ENCODE assay signal across 1 cellular context in the genomic region with DNA sequence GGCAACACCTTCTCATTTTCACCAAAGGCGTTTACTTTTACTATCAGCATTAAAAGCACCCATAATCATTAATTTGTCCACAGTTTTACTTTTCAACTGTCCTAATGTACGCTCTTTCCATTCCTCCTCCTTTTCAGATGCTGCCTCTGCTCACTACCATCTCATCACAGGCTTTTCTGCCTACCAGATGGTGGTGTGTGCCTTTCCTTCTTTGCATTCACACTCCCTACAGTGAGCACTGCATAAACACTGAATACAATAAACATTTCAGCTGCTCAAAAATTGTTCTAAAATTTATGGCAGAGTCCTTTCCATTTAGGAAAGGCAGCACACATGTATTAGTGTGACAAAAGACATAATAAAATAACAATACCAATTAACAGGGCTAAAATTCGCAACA.
TF ChIP-seq lines count a peak whose summit lies in the region.

No MANE protein-coding gene starts in this region.

TF ChIP-seq in GM23338, 12 proteins besides CTCF, POLR2A, EP300 and RAD21 (continued from another document):
- TF ChIP-seq, protein P1, sequence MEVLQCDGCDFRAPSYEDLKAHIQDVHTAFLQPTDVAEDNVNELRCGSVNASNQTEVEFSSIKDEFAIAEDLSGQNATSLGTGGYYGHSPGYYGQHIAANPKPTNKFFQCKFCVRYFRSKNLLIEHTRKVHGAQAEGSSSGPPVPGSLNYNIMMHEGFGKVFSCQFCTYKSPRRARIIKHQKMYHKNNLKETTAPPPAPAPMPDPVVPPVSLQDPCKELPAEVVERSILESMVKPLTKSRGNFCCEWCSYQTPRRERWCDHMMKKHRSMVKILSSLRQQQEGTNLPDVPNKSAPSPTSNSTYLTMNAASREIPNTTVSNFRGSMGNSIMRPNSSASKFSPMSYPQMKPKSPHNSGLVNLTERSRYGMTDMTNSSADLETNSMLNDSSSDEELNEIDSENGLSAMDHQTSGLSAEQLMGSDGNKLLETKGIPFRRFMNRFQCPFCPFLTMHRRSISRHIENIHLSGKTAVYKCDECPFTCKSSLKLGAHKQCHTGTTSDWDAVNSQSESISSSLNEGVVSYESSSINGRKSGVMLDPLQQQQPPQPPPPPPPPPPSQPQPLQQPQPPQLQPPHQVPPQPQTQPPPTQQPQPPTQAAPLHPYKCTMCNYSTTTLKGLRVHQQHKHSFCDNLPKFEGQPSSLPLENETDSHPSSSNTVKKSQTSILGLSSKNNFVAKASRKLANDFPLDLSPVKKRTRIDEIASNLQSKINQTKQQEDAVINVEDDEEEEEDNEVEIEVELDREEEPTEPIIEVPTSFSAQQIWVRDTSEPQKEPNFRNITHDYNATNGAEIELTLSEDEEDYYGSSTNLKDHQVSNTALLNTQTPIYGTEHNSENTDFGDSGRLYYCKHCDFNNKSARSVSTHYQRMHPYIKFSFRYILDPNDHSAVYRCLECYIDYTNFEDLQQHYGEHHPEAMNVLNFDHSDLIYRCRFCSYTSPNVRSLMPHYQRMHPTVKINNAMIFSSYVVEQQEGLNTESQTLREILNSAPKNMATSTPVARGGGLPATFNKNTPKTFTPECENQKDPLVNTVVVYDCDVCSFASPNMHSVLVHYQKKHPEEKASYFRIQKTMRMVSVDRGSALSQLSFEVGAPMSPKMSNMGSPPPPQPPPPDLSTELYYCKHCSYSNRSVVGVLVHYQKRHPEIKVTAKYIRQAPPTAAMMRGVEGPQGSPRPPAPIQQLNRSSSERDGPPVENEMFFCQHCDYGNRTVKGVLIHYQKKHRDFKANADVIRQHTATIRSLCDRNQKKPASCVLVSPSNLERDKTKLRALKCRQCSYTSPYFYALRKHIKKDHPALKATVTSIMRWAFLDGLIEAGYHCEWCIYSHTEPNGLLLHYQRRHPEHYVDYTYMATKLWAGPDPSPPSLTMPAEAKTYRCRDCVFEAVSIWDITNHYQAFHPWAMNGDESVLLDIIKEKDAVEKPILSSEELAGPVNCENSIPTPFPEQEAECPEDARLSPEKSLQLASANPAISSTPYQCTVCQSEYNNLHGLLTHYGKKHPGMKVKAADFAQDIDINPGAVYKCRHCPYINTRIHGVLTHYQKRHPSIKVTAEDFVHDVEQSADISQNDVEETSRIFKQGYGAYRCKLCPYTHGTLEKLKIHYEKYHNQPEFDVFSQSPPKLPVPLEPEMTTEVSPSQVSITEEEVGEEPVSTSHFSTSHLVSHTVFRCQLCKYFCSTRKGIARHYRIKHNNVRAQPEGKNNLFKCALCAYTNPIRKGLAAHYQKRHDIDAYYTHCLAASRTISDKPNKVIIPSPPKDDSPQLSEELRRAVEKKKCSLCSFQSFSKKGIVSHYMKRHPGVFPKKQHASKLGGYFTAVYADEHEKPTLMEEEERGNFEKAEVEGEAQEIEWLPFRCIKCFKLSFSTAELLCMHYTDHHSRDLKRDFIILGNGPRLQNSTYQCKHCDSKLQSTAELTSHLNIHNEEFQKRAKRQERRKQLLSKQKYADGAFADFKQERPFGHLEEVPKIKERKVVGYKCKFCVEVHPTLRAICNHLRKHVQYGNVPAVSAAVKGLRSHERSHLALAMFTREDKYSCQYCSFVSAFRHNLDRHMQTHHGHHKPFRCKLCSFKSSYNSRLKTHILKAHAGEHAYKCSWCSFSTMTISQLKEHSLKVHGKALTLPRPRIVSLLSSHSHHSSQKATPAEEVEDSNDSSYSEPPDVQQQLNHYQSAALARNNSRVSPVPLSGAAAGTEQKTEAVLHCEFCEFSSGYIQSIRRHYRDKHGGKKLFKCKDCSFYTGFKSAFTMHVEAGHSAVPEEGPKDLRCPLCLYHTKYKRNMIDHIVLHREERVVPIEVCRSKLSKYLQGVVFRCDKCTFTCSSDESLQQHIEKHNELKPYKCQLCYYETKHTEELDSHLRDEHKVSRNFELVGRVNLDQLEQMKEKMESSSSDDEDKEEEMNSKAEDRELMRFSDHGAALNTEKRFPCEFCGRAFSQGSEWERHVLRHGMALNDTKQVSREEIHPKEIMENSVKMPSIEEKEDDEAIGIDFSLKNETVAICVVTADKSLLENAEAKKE (CRISPR knock-in tag; IDR thresholded peaks at IDR 0.05) = no peak
